Comparison of ENCODE assay signal across 19 cellular contexts in the genomic region with DNA sequence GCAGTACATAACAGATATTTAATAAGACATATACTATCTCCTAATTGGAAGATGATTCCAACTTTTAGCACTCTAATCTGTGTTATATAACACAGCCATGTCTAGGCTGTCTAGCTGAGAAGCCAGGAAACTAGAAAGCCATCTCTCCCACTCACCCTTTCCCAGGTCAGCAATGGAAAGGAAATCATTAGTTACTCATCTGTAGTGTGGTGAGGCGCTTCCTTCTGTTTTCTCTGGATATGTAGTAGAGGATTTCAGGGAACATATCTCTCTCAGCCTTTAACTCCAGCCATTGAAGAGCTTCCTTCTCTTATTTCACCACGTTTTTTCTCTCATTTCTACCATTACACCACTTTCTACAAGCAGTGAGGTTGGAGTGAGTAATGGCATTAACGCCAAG.
"Had no signal": no experiment of that assay in that cellular context is flagged by ENCODE, and none has a peak within 500 bp of the region (broad histone marks: within the 10 kb centered on the region; RNA-seq: fewer than 3 reads in every experiment).

No MANE protein-coding gene starts in this region.

- DNase-seq: activated CD4-positive, CD25-positive, alpha-beta regulatory T cell; activated CD8-positive, alpha-beta memory T cell treated with anti-CD3 and anti-CD28 coated beads, Interleukin-2, amount 50 U/mL, for 4 hours; activated CD8-positive, alpha-beta T cell treated with anti-CD3 and anti-CD28 coated beads for 36 hours; activated naive CD4-positive, alpha-beta T cell treated with anti-CD3 and anti-CD28 coated beads, Interleukin-2, amount 50 U/mL, for 16 hours; activated naive CD8-positive, alpha-beta T cell treated with anti-CD3 and anti-CD28 coated beads, Interleukin-2, amount 10 ng/mL, durations not matched to agents 7 days and 5 days; activated T-cell treated with anti-CD3 and anti-CD28 coated beads, Interleukin-2, amount 50 U/mL, for 72 hours; adrenal gland; anterior cingulate cortex; cerebellar nuclear complex; KBM-7; NCI-H1048; NCI-H146; NCI-H187 treated with DMSO at 0.1 percent for 48 hours; NCI-H2081 treated with DMSO at 0.1 percent for 48 hours; NCI-H446; NCI-H524 treated with DMSO at 0.1 percent for 48 hours; NCI-H748 treated with DMSO at 0.1 percent for 48 hours had no signal

- H3K4me3 Mint-ChIP-seq: activated CD8-positive, alpha-beta T cell treated with anti-CD3 and anti-CD28 coated beads for 36 hours; activated naive CD8-positive, alpha-beta T cell treated with anti-CD3 and anti-CD28 coated beads, Interleukin-2, amount 10 ng/mL, durations not matched to agents 7 days and 5 days; activated T-cell treated with anti-CD3 and anti-CD28 coated beads, Interleukin-2, amount 50 U/mL, for 72 hours had no signal

- H3K4me1 ChIP-seq: adrenal gland had no signal

- H3K4me3 ChIP-seq: adrenal gland, SK-N-MC had no signal

- H3K27ac Mint-ChIP-seq: activated CD8-positive, alpha-beta T cell treated with anti-CD3 and anti-CD28 coated beads for 36 hours had no signal

- H3K27me3 Mint-ChIP-seq: activated CD8-positive, alpha-beta T cell treated with anti-CD3 and anti-CD28 coated beads for 36 hours; activated naive CD8-positive, alpha-beta T cell treated with anti-CD3 and anti-CD28 coated beads, Interleukin-2, amount 10 ng/mL, durations not matched to agents 7 days and 5 days had no signal

- H3K27ac ChIP-seq: adrenal gland, SK-N-MC, VCaP had no signal

- H3K9me3 Mint-ChIP-seq: activated CD8-positive, alpha-beta T cell treated with anti-CD3 and anti-CD28 coated beads for 36 hours; activated naive CD8-positive, alpha-beta T cell treated with anti-CD3 and anti-CD28 coated beads, Interleukin-2, amount 10 ng/mL, durations not matched to agents 7 days and 5 days; activated T-cell treated with anti-CD3 and anti-CD28 coated beads, Interleukin-2, amount 50 U/mL, for 72 hours had no signal

- H3K27me3 ChIP-seq: adrenal gland had no signal

- ATAC-seq: activated CD8-positive, alpha-beta T cell treated with anti-CD3 and anti-CD28 coated beads for 36 hours; activated T-cell treated with anti-CD3 and anti-CD28 coated beads, Interleukin-2, amount 50 U/mL, for 72 hours had no signal

- H3K9me3 ChIP-seq: adrenal gland had no signal
